Comparison of ENCODE assay signal across 8 cellular contexts in genomic region chr11:57460756-57461749, GRCh38. TPM values are rescaled to one million over a fixed set of nuclear protein-coding genes. Genes with fewer than 3 reads are reported as not detected.
A peak's percentile ranks its signal among the peaks of the same experiment; 100 is the strongest.
DNase-seq lines count a peak whose midpoint lies in the region; ATAC-seq, FAIRE-seq and TF ChIP-seq lines count a peak whose summit lies in the region.

No MANE protein-coding gene starts in this region.

- TF ChIP-seq CTCF in heart left ventricle (IDR thresholded peaks at IDR 0.05) = no peak
- TF ChIP-seq CTCF in WERI-Rb-1 (IDR thresholded peaks at IDR 0.05; ENCODE audit: low read depth, low read length) = no peak

- peak overlapping the region; percentile 30 to 61 (median 54) for H3K4me3 ChIP-seq in heart left ventricle
- H3K4me3 ChIP-seq in WERI-Rb-1 (ENCODE audit: low read depth, low read length) = peak overlapping the region; percentile 16; the same call in 1 of the 2 replicates
- H3K4me3 ChIP-seq in urinary bladder (ENCODE audit: low read depth, low read length) = peak overlapping the region; percentile 43
- peak overlapping the region in 1 of 2 donors; percentile 40 for H3K4me3 ChIP-seq in small intestine (ENCODE audit: low read depth in 1 of 2, low read length in 2 of 2)

- H3K9me3 ChIP-seq in heart left ventricle (no peaks in the 10 kb centered on the region), WERI-Rb-1 (ENCODE audit: severe bottlenecking) (no peaks in the 10 kb centered on the region), small intestine (ENCODE audit: control insufficient read depth, low read depth) (no peaks in the 10 kb centered on the region)

- H3K4me1 ChIP-seq in heart left ventricle (peaks cover 3 to 43% (median 25%) of the 10 kb centered on the region in 12 donors), urinary bladder (ENCODE audit: insufficient read depth) (no peaks in the 10 kb centered on the region), small intestine (ENCODE audit: control insufficient read depth in 2 of 2, insufficient read depth in 1 of 2, low read depth in 1 of 2, low read length in 1 of 2) (peaks cover 0 to 5% of the 10 kb centered on the region in 2 donors)

- TF ChIP-seq POLR2A in heart left ventricle (IDR thresholded peaks at IDR 0.05) = no peak

- DNase-seq in heart left ventricle = no peak
- no peak for DNase-seq in left cardiac atrium
- DNase-seq in WERI-Rb-1 = no peak
- DNase-seq in left kidney (ENCODE audit: low read depth, low spot score) = peak; percentile 63
- no peak for DNase-seq in small intestine

- H3K27ac ChIP-seq in heart left ventricle = peak overlapping the region in 2 of 12 donors; percentile 26 to 50
- H3K27ac ChIP-seq in WERI-Rb-1 = no peak overlapping the region
- no peak overlapping the region for H3K27ac ChIP-seq in urinary bladder (ENCODE audit: low read depth)
- H3K27ac ChIP-seq in small intestine (ENCODE audit: low read depth in 1 of 2, low read length in 1 of 2) = no peak overlapping the region

- no peaks in the 10 kb centered on the region for H3K36me3 ChIP-seq in heart left ventricle
- no peaks in the 10 kb centered on the region for H3K36me3 ChIP-seq in WERI-Rb-1
- no peaks in the 10 kb centered on the region for H3K36me3 ChIP-seq in urinary bladder (ENCODE audit: insufficient read depth)
- no peaks in the 10 kb centered on the region for H3K36me3 ChIP-seq in small intestine (ENCODE audit: control insufficient read depth in 2 of 2, insufficient read depth in 2 of 2, low read length in 2 of 2)

- ATAC-seq in heart left ventricle (no peak), left cardiac atrium (no peak), HG02642 (IDR thresholded peaks at IDR 0.05; ENCODE audit: poor library complexity, unreplicated experiment) (no peak), HG03025 (IDR thresholded peaks at IDR 0.05; ENCODE audit: low FRiP score, unreplicated experiment) (no peak)

- 5 to 14% (median 7%) methylated on average over 24 to 50 of the region's 50 CpGs for WGBS in heart left ventricle, 4 donors
- WGBS in urinary bladder = 6% methylated on average over 50 of the region's 50 CpGs
- WGBS in small intestine, 3 donors = 5 to 7% (median 7%) methylated on average over 39 to 50 of the region's 50 CpGs

- no peak for FAIRE-seq in small intestine (lab: Jason Lieb, UNC)

- H3K27me3 ChIP-seq in heart left ventricle = peaks cover 9 to 55% (median 32%) of the 10 kb centered on the region in 9 donors
- peaks cover 87% of the 10 kb centered on the region for H3K27me3 ChIP-seq in WERI-Rb-1 (ENCODE audit: insufficient read depth, low read depth, severe bottlenecking)
- H3K27me3 ChIP-seq in small intestine (ENCODE audit: control insufficient read depth in 2 of 2, insufficient read depth in 2 of 2, low read length in 2 of 2) = peaks cover 0 to 10% of the 10 kb centered on the region in 2 donors

- intact Hi-C loops in heart left ventricle (cut with DNase I) = loop anchor here in 1 of 10 donors (2.0 kb wide), 2 partner anchors 16 to 180 kb away; no protein-coding TSS in a partner anchor
- intact Hi-C loops in left cardiac atrium (cut with DNase I) = loop anchor here (2.0 to 10.0 kb wide), 4 partner anchors 20 to 1054 kb away; partner anchors contain the start of gene YPEL4 (in 1 of the 2)

RNA-seq across cellular contexts. Expression of gene RTN4RL2, which starts 0.7 kb away (rescaled TPM):
- 1 to 10 TPM in 5 of 9 donors, under 1 TPM in 4; 0.58 to 2.1 (median 1.1) TPM for total RNA-seq in heart left ventricle
- 1 to 10 TPM; 1.0 to 1.1 TPM for polyA plus RNA-seq in heart left ventricle
- total RNA-seq in left cardiac atrium = 1 to 10 TPM; 1.9 to 2.4 TPM
- 0.58 TPM for total RNA-seq in urinary bladder
- 1.4 TPM for polyA plus RNA-seq in urinary bladder
- under 1 TPM in 1 of 3 donors, not detected in 2; 0.70 TPM for polyA plus RNA-seq in small intestine

RNA-seq across cellular contexts. Expression of gene SLC43A3, which starts 34.1 kb away (rescaled TPM):
- total RNA-seq in heart left ventricle = 10 to 100 TPM; 13.5 to 56.9 (median 24.7) TPM
- polyA plus RNA-seq in heart left ventricle = 10 to 100 TPM; 14.6 to 17.9 TPM
- 10 to 100 TPM; 39.3 to 46.7 TPM for total RNA-seq in left cardiac atrium
- 27.3 TPM for total RNA-seq in urinary bladder
- 39.7 TPM for polyA plus RNA-seq in urinary bladder
- polyA plus RNA-seq in small intestine = 10 to 100 TPM in 1 of 3 donors, 1 to 10 TPM in 2; 2.4 to 13.8 (median 4.9) TPM

RNA-seq across cellular contexts. Expression of gene SLC43A1, which starts 54.4 kb away (rescaled TPM):
- total RNA-seq in heart left ventricle (10 to 100 TPM in 1 of 9 donors, 1 to 10 TPM in 8; 2.7 to 12.3 (median 5.4) TPM), left cardiac atrium (1 to 10 TPM; 5.8 to 7.2 TPM), urinary bladder (16.8 TPM)
- polyA plus RNA-seq in heart left ventricle (1 to 10 TPM; 6.6 TPM), urinary bladder (33.0 TPM), small intestine (10 to 100 TPM in 1 of 3 donors, 1 to 10 TPM in 1, under 1 TPM in 1; 0.67 to 25.0 (median 2.4) TPM)
